ENCODE assay signal across 8 cellular contexts in genomic region chr6:27157461-27158315, GRCh38.
DNase-seq lines count a peak whose midpoint lies in the region; TF ChIP-seq lines count a peak whose summit lies in the region.

No MANE protein-coding gene starts in this region.

- H3K27me3 Mint-ChIP-seq in activated naive CD4-positive, alpha-beta T cell treated with anti-CD3 and anti-CD28 coated beads for 36 hours (ENCODE audit: low read depth), result no peaks in the 10 kb centered on the region

- H3K36me3 Mint-ChIP-seq in activated naive CD4-positive, alpha-beta T cell treated with anti-CD3 and anti-CD28 coated beads for 36 hours (ENCODE audit: low read depth), result no peaks in the 10 kb centered on the region

- peaks cover 17% of the 10 kb centered on the region for H3K4me1 ChIP-seq in HUES48 (ENCODE audit: control insufficient read depth, insufficient read depth, low read length)

- no peaks in the 10 kb centered on the region for H3K9me3 Mint-ChIP-seq in activated naive CD4-positive, alpha-beta T cell treated with anti-CD3 and anti-CD28 coated beads for 36 hours

- peak overlapping the region; percentile 76 for H3K4me3 Mint-ChIP-seq in activated naive CD4-positive, alpha-beta T cell treated with anti-CD3 and anti-CD28 coated beads for 36 hours

- POLR2A ChIA-PET in AG04450 (lab: Yijun Ruan, JAX), result interaction anchor here (0.6 to 1.3 kb wide), 2 partner anchors 11 to 26 kb away, joined by 3 to 6 read pairs; a partner anchor contains a TSS

- intact Hi-C loops in activated naive CD4-positive, alpha-beta T cell treated with anti-CD3 and anti-CD28 coated beads for 36 hours (cut with micrococcal nuclease), result loop anchor here (1.0 to 10.0 kb wide), 8 partner anchors 20 to 843 kb away; no protein-coding TSS in a partner anchor
- intact Hi-C loops in head of caudate nucleus (cut with DNase I), result no loop called here
- intact Hi-C loops in posterior vena cava (cut with DNase I), result no loop called here

- H3K27ac ChIP-seq in AG04450 (ENCODE audit: low read depth, low read length) (no peak overlapping the region), HUES48 (ENCODE audit: low read depth, low read length) (no peak overlapping the region)

- in situ Hi-C loops in SK-MEL-5 (cut with HindIII; ENCODE audit: low pct_unique_long_range_greater_than_20kb, low sequenced_read_pairs), result no loop called here

- H3K4me1 Mint-ChIP-seq in activated naive CD4-positive, alpha-beta T cell treated with anti-CD3 and anti-CD28 coated beads for 36 hours (ENCODE audit: low read depth), result peaks cover 43% of the 10 kb centered on the region

- H3K9me3 ChIP-seq in AG04450 (ENCODE audit: control insufficient read depth, insufficient read depth, low read length) (no peaks in the 10 kb centered on the region), HUES48 (ENCODE audit: control insufficient read depth, insufficient read depth, low read length) (no peaks in the 10 kb centered on the region)

- no peaks in the 10 kb centered on the region for H3K27me3 ChIP-seq in AG04450 (ENCODE audit: control insufficient read depth, insufficient read depth, low read length)
- H3K27me3 ChIP-seq in HUES48 (ENCODE audit: control insufficient read depth, insufficient read depth, low read length), result no peaks in the 10 kb centered on the region

- DNase-seq in AG04450 (ENCODE audit: low read depth, low spot score), result no peak
- DNase-seq in SK-MEL-5 (ENCODE audit: low read depth, low spot score), result peak; percentile 90
- DNase-seq in activated naive CD4-positive, alpha-beta T cell treated with anti-CD3 and anti-CD28 coated beads for 36 hours, result peak; percentile 94
- peak in 41 of 42 donors; percentile 21 to 86 (median 69) for DNase-seq in head of caudate nucleus
- DNase-seq in posterior vena cava (ENCODE audit: low spot score), result peak; percentile 90
- DNase-seq in ureter (ENCODE audit: low spot score), result peak; percentile 73

- TF ChIP-seq POLR2A in GM18526 (IDR thresholded peaks at IDR 0.05; ENCODE audit: extremely low read depth, insufficient read length), result peak; percentile 11

- H3K4me3 ChIP-seq in AG04450 (ENCODE audit: low read depth, low read length) (peak overlapping the region; percentile 62), HUES48 (ENCODE audit: low read depth, low read length) (peak overlapping the region; percentile 89)

- TF ChIP-seq CTCF in AG04450 (IDR thresholded peaks at IDR 0.05; ENCODE audit: low read depth, low read length), result peak; percentile 62

- CTCF ChIA-PET in AG04450 (lab: Charles Lee), result interaction anchor here (0.9 to 3.1 kb wide), 5 partner anchors 10 to 1132 kb away, joined by 3 to 16 read pairs (median 5); a partner anchor contains a TSS
- CTCF ChIA-PET in activated naive CD4-positive, alpha-beta T cell treated with anti-CD3 and anti-CD28 coated beads for 36 hours (lab: Charles Lee), result interaction anchor here (0.7 kb wide), 2 partner anchors 526 to 737 kb away, joined by 3 to 4 read pairs; no protein-coding TSS in a partner anchor

- peak overlapping the region; percentile 49; the same call in 1 of the 2 replicates for H3K9ac ChIP-seq in HUES48 (ENCODE audit: low read depth, low read length)

- H3K27ac Mint-ChIP-seq in activated naive CD4-positive, alpha-beta T cell treated with anti-CD3 and anti-CD28 coated beads for 36 hours, result peak overlapping the region; percentile 83

- H3K36me3 ChIP-seq in HUES48 (ENCODE audit: control insufficient read depth, insufficient read depth, low read length), result no peaks in the 10 kb centered on the region
